ENCODE assay signal across 9 cellular contexts in genomic region chr9:109014267-109015025, GRCh38. TPM values are rescaled to one million over a fixed set of nuclear protein-coding genes. Genes with fewer than 3 reads are reported as not detected.
DNase-seq lines count a peak whose midpoint lies in the region; ATAC-seq and TF ChIP-seq lines count a peak whose summit lies in the region.
"Had no signal": no experiment of that assay in that cellular context is flagged by ENCODE, and none has a peak within 500 bp of the region (broad histone marks: within the 10 kb centered on the region; RNA-seq: fewer than 3 reads in every experiment).

No MANE protein-coding gene starts in this region.

- peak overlapping the region; percentile 99 for H3K27ac Mint-ChIP-seq in WTC11

- peaks cover 10% of the 10 kb centered on the region for H3K27me3 Mint-ChIP-seq in WTC11 (ENCODE audit: low read depth)

- H3K4me1 Mint-ChIP-seq in WTC11, result peaks cover 33% of the 10 kb centered on the region

- no peak overlapping the region for H3K9ac ChIP-seq in parathyroid adenoma

- H3K27me3 ChIP-seq in parathyroid adenoma (ENCODE audit: control insufficient read depth, insufficient read depth, low read length), result no peaks in the 10 kb centered on the region
- H3K27me3 ChIP-seq: SJCRH30 had no signal

- H3K79me2 ChIP-seq in parathyroid adenoma, result no peaks in the 10 kb centered on the region

- TF ChIP-seq CTCF in WTC11 (IDR thresholded peaks at IDR 0.05), result no peak
- no peak for TF ChIP-seq CTCF in fibroblast of the aortic adventitia (IDR thresholded peaks at IDR 0.05; ENCODE audit: insufficient read depth, low read length)
- TF ChIP-seq CTCF in parathyroid adenoma (IDR thresholded peaks at IDR 0.05), result no peak

- peaks cover 6% of the 10 kb centered on the region for H3K4me1 ChIP-seq in parathyroid adenoma

- no peak for ATAC-seq in WTC11

- H3K4me2 ChIP-seq in parathyroid adenoma (ENCODE audit: low read length), result peak overlapping the region; percentile 85

- CTCF ChIA-PET in WTC11 (lab: Charles Lee), result no interaction called here

- no peaks in the 10 kb centered on the region for H3K9me3 ChIP-seq in parathyroid adenoma (ENCODE audit: control insufficient read depth, low read length)
- H3K9me3 ChIP-seq: SJCRH30 had no signal

- H3K4me3 ChIP-seq in fibroblast of the aortic adventitia (ENCODE audit: low read depth, low read length) (no peak overlapping the region), parathyroid adenoma (ENCODE audit: low read depth, low read length) (peak overlapping the region; percentile 51)

- POLR2A ChIA-PET in WTC11 (lab: Charles Lee), result interaction anchor here (0.7 to 0.9 kb wide), 2 partner anchors 8 to 9 kb away, joined by 3 to 4 read pairs; no protein-coding TSS in a partner anchor

- peaks cover 6% of the 10 kb centered on the region for H3K36me3 Mint-ChIP-seq in WTC11

- H2AFZ ChIP-seq in parathyroid adenoma, result peak overlapping the region; percentile 82

- peak overlapping the region; percentile 82 for H3K27ac ChIP-seq in parathyroid adenoma

- H3K4me3 Mint-ChIP-seq in WTC11, result peak overlapping the region; percentile 83

- no peaks in the 10 kb centered on the region for H3K36me3 ChIP-seq in parathyroid adenoma (ENCODE audit: control insufficient read depth, insufficient read depth, low read length)

- no peaks in the 10 kb centered on the region for H3K9me3 Mint-ChIP-seq in WTC11

- DNase-seq in EH (ENCODE audit: low read depth) (peak; percentile 22), WTC11 (ENCODE audit: low spot score) (peak; percentile 34), fibroblast of the aortic adventitia (ENCODE audit: low read depth) (peak; percentile 83), NCI-H1417 (lab: John Stamatoyannopoulos, UW) (no peak), iPS-NIHi11 (ENCODE audit: low spot score) (no peak), NCI-H1105 treated with DMSO at 0.1 percent for 48 hours (lab: John Stamatoyannopoulos, UW) (no peak)
- DNase-seq in stimulated activated CD4-positive, alpha-beta T cell treated with anti-CD3 and anti-CD28 coated beads, Interleukin-1b, Interleukin-23, amount 100 ng/mL, for 48 hours, result no peak

TF ChIP-seq in WTC11, 78 proteins besides CTCF, POLR2A, EP300 and RAD21:
- TF ChIP-seq NR3C1 (CRISPR knock-in tag; conservative IDR thresholded peaks at IDR 0.05; ENCODE audit: low read depth) (no peak), SMAD4 (CRISPR knock-in tag; IDR thresholded peaks at IDR 0.05) (no peak), TEAD4 (CRISPR knock-in tag; IDR thresholded peaks at IDR 0.05) (no peak)

RNA-seq across cellular contexts. Expression of gene CTNNAL1, which starts 1.1 kb away (rescaled TPM):
- total RNA-seq in WTC11 (2021), result 50.7 to 54.3 TPM (median 53.1 TPM) in 3 replicates
- 89.8 and 106 TPM in 2 replicates for total RNA-seq in fibroblast of the aortic adventitia (ENCODE audit: low replicate concordance)

Comparison
In these comparisons a context has a peak if more than half of its experiments do, and no peak if none do; other contexts are left out.
1. DNase-seq: peak in EH (single experiment), WTC11 (single experiment) and fibroblast of the aortic adventitia (single experiment); none in stimulated activated CD4-positive, alpha-beta T cell treated with anti-CD3 and anti-CD28 coated beads, Interleukin-1b, Interleukin-23, amount 100 ng/mL, for 48 hours (single experiment), NCI-H1417 (0 of 3), iPS-NIHi11 (single experiment) and NCI-H1105 treated with DMSO at 0.1 percent for 48 hours (single experiment).